16 cellular contexts compared by ENCODE assay signal in the genomic region with DNA sequence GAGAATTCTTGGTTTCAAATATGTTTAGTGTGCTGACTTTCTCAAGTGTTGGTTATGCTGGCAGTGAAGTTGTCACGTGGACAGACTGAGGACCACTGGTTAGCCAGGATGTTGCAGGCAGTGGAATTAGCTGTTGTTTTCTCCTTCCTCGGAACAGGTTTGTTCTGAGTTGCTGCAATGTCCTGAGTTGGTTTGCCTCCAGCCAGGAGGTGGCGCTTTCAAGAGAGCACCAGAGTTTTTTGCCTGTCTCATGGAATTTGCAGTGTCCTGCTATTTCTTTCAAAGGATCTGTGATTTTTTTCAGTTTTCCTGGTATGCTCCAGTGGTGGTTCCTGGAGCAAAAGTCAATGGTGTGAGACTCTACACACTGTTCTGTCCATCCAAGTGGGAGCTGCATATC.
DNase-seq lines count a peak whose midpoint lies in the region; FAIRE-seq and TF ChIP-seq lines count a peak whose summit lies in the region.
"Had no signal": no experiment of that assay in that cellular context is flagged by ENCODE, and none has a peak within 500 bp of the region (broad histone marks: within the 10 kb centered on the region; RNA-seq: fewer than 3 reads in every experiment).

No MANE protein-coding gene starts in this region.

- TF ChIP-seq EP300 in H1 (IDR thresholded peaks at IDR 0.05; ENCODE audit: borderline replicate concordance in 1 of 2, low read depth in 2 of 2, low read length in 2 of 2), result no peak

- CTCF ChIA-PET in H1 (lab: Charles Lee; ENCODE audit: partially characterized antibody), result interaction anchor here (0.5 to 1.4 kb wide), 8 partner anchors 14 to 418 kb away, joined by 3 to 5 read pairs (median 4); no protein-coding TSS in a partner anchor

- no peaks in the 10 kb centered on the region for H3K23me2 ChIP-seq in H1 (ENCODE audit: low read depth, low read length)

- H2AFZ ChIP-seq in H1 (ENCODE audit: low read length), result peak overlapping the region; percentile 81; the same call in 1 of the 2 replicates

- H3K36me3 ChIP-seq in H1 (ENCODE audit: control insufficient read depth in 2 of 4, insufficient read depth in 4 of 4, low read length in 3 of 4) (no peaks in the 10 kb centered on the region), small intestine (ENCODE audit: control insufficient read depth in 2 of 2, insufficient read depth in 2 of 2, low read length in 2 of 2) (no peaks in the 10 kb centered on the region)
- H3K36me3 ChIP-seq: stomach had no signal

- H2BK5ac ChIP-seq in H1 (ENCODE audit: low read depth, low read length), result no peak overlapping the region

- no peak overlapping the region for H3K9ac ChIP-seq in H1 (replicated peaks in 1 of 4; ENCODE audit: extremely low read depth in 1 of 4, low read depth in 3 of 4, low read length in 3 of 4)

- H4K8ac ChIP-seq in H1 (ENCODE audit: extremely low read depth, insufficient read depth, low read length), result no peak overlapping the region

- peaks cover 5% of the 10 kb centered on the region for H3K9me3 Mint-ChIP-seq in neural crest cell
- H3K9me3 Mint-ChIP-seq: CD4-positive, alpha-beta T cell; dendritic cell treated with granulocyte-macrophage colony-stimulating factor and Interleukin-4, amounts not matched to agents 40 ng/mL and 50 ng/mL, for 4 days; natural killer cell had no signal

- H2BK20ac ChIP-seq in H1 (ENCODE audit: low read length), result no peak overlapping the region

- peaks cover 5% of the 10 kb centered on the region for H3K36me3 Mint-ChIP-seq in neural crest cell (ENCODE audit: low read depth)
- H3K36me3 Mint-ChIP-seq: natural killer cell had no signal

- H2BK120ac ChIP-seq in H1 (replicated peaks; ENCODE audit: low read depth, low read length), result no peak overlapping the region

- no peak overlapping the region for H3K56ac ChIP-seq in H1 (replicated peaks; ENCODE audit: insufficient read length, low read depth, low read length)

- 5% methylated on average over 2 of the region's 3 CpGs; no CpG with 5 or more reads in 1 of the 2 experiments for WGBS in H1 (ENCODE audit: extremely low coverage in 1 of 2, insufficient coverage in 1 of 2, insufficient read length in 1 of 2, insufficient replicate concordance in 2 of 2, low coverage in 1 of 2, low lambda C conversion rate in 2 of 2, missing lambda C conversion rate in 1 of 2), 2 experiments
- 7 to 17% (median 11%) methylated on average over 3 of the region's 3 CpGs for WGBS in small intestine, 3 donors

- in situ Hi-C loops in GM13976 (cut with MboI; ENCODE audit: low sequenced_read_pairs, unreplicated experiment), result no loop called here

- H3K4me1 Mint-ChIP-seq in neural crest cell, result peaks cover 23% of the 10 kb centered on the region
- H3K4me1 Mint-ChIP-seq: activated B cell treated with CpG ODN at 0.5 μM for 24 hours, natural killer cell had no signal

- H3K4me2 ChIP-seq in H1 (ENCODE audit: insufficient read depth in 1 of 2, low read depth in 2 of 2, low read length in 2 of 2), result no peak overlapping the region

- H3K27me3 ChIP-seq in H1 (replicated peaks in 1 of 4; ENCODE audit: control insufficient read depth in 3 of 4, extremely low read depth in 1 of 4, insufficient read depth in 3 of 4, low read length in 3 of 4) (no peaks in the 10 kb centered on the region), small intestine (ENCODE audit: control insufficient read depth in 2 of 2, insufficient read depth in 2 of 2, low read length in 2 of 2) (no peaks in the 10 kb centered on the region)

- no peak overlapping the region for H3K27ac ChIP-seq in H1 (ENCODE audit: low read depth, low read length)
- H3K27ac ChIP-seq in small intestine (ENCODE audit: low read depth in 1 of 2, low read length in 1 of 2), result no peak overlapping the region
- H3K27ac ChIP-seq: HL-60, SK-N-MC, stomach had no signal

- H2BK12ac ChIP-seq in H1 (ENCODE audit: low read depth, low read length), result 0 out of 2 replicates have a peak overlapping the region, but pooled peaks have one; percentile 60

- no peak overlapping the region for H3K4me3 Mint-ChIP-seq in neural crest cell
- H3K4me3 Mint-ChIP-seq: activated B cell treated with CpG ODN at 0.5 μM for 24 hours; CD4-positive, alpha-beta T cell; dendritic cell treated with granulocyte-macrophage colony-stimulating factor and Interleukin-4, amounts not matched to agents 40 ng/mL and 50 ng/mL, for 4 days; natural killer cell had no signal

- peaks cover 3% of the 10 kb centered on the region for H3K27me3 Mint-ChIP-seq in neural crest cell (ENCODE audit: low read depth)
- H3K27me3 Mint-ChIP-seq: activated B cell treated with CpG ODN at 0.5 μM for 24 hours; dendritic cell treated with granulocyte-macrophage colony-stimulating factor and Interleukin-4, amounts not matched to agents 40 ng/mL and 50 ng/mL, for 4 days had no signal

- FAIRE-seq in H1 (lab: Jason Lieb, UNC) (peak; percentile 95), small intestine (lab: Jason Lieb, UNC) (no peak)
- FAIRE-seq: kidney had no signal

- no peak overlapping the region for H3K18ac ChIP-seq in H1 (ENCODE audit: extremely low read depth, low read length)

- H3K9me3 ChIP-seq in H1 (ENCODE audit: insufficient read depth in 2 of 2, low read depth in 1 of 2, low read length in 1 of 2), result no peaks in the 10 kb centered on the region
- H3K9me3 ChIP-seq in small intestine (ENCODE audit: control insufficient read depth, low read depth), result no peaks in the 10 kb centered on the region

- H3K4me3 ChIP-seq in GM12865 (ENCODE audit: low read depth, low read length) (no peak overlapping the region), H1 (ENCODE audit: extremely low read depth in 1 of 4, insufficient read depth in 2 of 4, low read depth in 3 of 4, low read length in 4 of 4) (no peak overlapping the region), small intestine (ENCODE audit: low read depth in 1 of 2, low read length in 2 of 2) (no peak overlapping the region)
- H3K4me3 ChIP-seq: SK-N-MC, stomach had no signal

- H3K27ac Mint-ChIP-seq in neural crest cell (ENCODE audit: unreplicated experiment), result no peak overlapping the region
- H3K27ac Mint-ChIP-seq: activated B cell treated with CpG ODN at 0.5 μM for 24 hours; CD4-positive, alpha-beta T cell; dendritic cell treated with granulocyte-macrophage colony-stimulating factor and Interleukin-4, amounts not matched to agents 40 ng/mL and 50 ng/mL, for 4 days; natural killer cell had no signal

- H2BK15ac ChIP-seq in H1 (ENCODE audit: low read length), result no peak overlapping the region

- H4K20me1 ChIP-seq in H1 (replicated peaks in 1 of 2; ENCODE audit: control insufficient read depth in 1 of 2, insufficient read depth in 2 of 2, low read length in 2 of 2), result no peaks in the 10 kb centered on the region

- H3K23ac ChIP-seq in H1 (ENCODE audit: insufficient read length), result no peak overlapping the region

- no peak overlapping the region for H3K14ac ChIP-seq in H1 (ENCODE audit: insufficient read length)

- POLR2A ChIA-PET in H1 (lab: Charles Lee; ENCODE audit: partially characterized antibody), result no interaction called here

- TF ChIP-seq POLR2A in H1 (IDR thresholded peaks at IDR 0.05; ENCODE audit: control extremely low read depth in 1 of 2, low read depth in 2 of 2, low read length in 2 of 2), result no peak

- peak; percentile 9 for TF ChIP-seq CTCF in GM12865 (IDR thresholded peaks at IDR 0.05; ENCODE audit: insufficient read depth, low read depth, low read length, missing control alignments)
- peak; percentile 28; the same call in 1 of the 2 replicates for TF ChIP-seq CTCF in LNCAP (IDR thresholded peaks at IDR 0.05)
- TF ChIP-seq CTCF in H1 (IDR thresholded peaks at IDR 0.05; ENCODE audit: control extremely low read depth in 1 of 3, insufficient read depth in 1 of 3, low read depth in 1 of 3, low read length in 3 of 3), result peak; percentile 45 to 61 (median 56)
- TF ChIP-seq CTCF in neural crest cell (conservative IDR thresholded peaks at IDR 0.05), result peak; percentile 53
- TF ChIP-seq CTCF in GM13976 (IDR thresholded peaks at IDR 0.05; ENCODE audit: borderline replicate concordance, control extremely low read depth, extremely low read depth, insufficient read depth, missing control alignments), result no peak

- H3K4me1 ChIP-seq in H1 (replicated peaks in 1 of 4; ENCODE audit: control insufficient read depth in 3 of 4, insufficient read depth in 4 of 4, low read length in 3 of 4) (peaks cover 0 to 3% (median 0%) of the 10 kb centered on the region in 4 experiments; a peak in 2 of 7 replicates), small intestine (ENCODE audit: control insufficient read depth in 2 of 2, insufficient read depth in 1 of 2, low read depth in 1 of 2, low read length in 1 of 2) (no peaks in the 10 kb centered on the region)
- H3K4me1 ChIP-seq: stomach had no signal

- no peak overlapping the region for H4K5ac ChIP-seq in H1 (ENCODE audit: insufficient read length, low read depth, low read length)

- no peak overlapping the region for H3K4ac ChIP-seq in H1 (replicated peaks; ENCODE audit: insufficient read length, low read depth, low read length)

- DNase-seq in GM12865 (ENCODE audit: low read depth), result no peak
- DNase-seq in H1 (ENCODE audit: low read depth in 1 of 2, low spot score in 2 of 2), result peak in 1 of 2 experiments; percentile 50
- DNase-seq in neural crest cell (ENCODE audit: low read depth, low spot score), result no peak
- no peak for DNase-seq in small intestine
- DNase-seq in KG1 (lab: John Stamatoyannopoulos, UW), result no peak
- DNase-seq in GM13976 (ENCODE audit: low spot score), result no peak
- DNase-seq: activated B cell treated with CpG ODN at 0.5 μM for 24 hours; CD4-positive, alpha-beta T cell; foreskin fibroblast; kidney; natural killer cell; stomach had no signal

- no peaks in the 10 kb centered on the region for H3K79me2 ChIP-seq in H1 (ENCODE audit: control insufficient read depth in 1 of 2, insufficient read depth in 2 of 2, low read length in 2 of 2)

- no peaks in the 10 kb centered on the region for H3K79me1 ChIP-seq in H1 (ENCODE audit: low read depth, low read length)

- TF ChIP-seq RAD21 in H1 (IDR thresholded peaks at IDR 0.05 in 1 of 2, conservative IDR thresholded peaks at IDR 0.05 in 1 of 2; ENCODE audit: low read depth in 2 of 2, low read length in 2 of 2), result peak; percentile 43 to 51

- H2AK5ac ChIP-seq in H1 (ENCODE audit: low read depth, low read length), result no peak overlapping the region

- no peak overlapping the region for H4K91ac ChIP-seq in H1 (replicated peaks; ENCODE audit: insufficient read length, low read length)

TF ChIP-seq in H1, 55 proteins besides CTCF, POLR2A, EP300 and RAD21:
- TF ChIP-seq TEAD4 (IDR thresholded peaks at IDR 0.05; ENCODE audit: low read depth, low read length) (0 out of 2 replicates have a peak, but pooled peaks have one; percentile 6), TAF1 (IDR thresholded peaks at IDR 0.05; ENCODE audit: low read depth, low read length) (no peak)
